ENCODE assay signal across 10 cellular contexts in genomic region chrX:152637649-152638442, GRCh38. TPM values are rescaled to one million over a fixed set of nuclear protein-coding genes. Genes with fewer than 3 reads are reported as not detected.
DNase-seq lines count a peak whose midpoint lies in the region; ATAC-seq and TF ChIP-seq lines count a peak whose summit lies in the region.
"Had no signal": no experiment of that assay in that cellular context is flagged by ENCODE, and none has a peak within 500 bp of the region (broad histone marks: within the 10 kb centered on the region; RNA-seq: fewer than 3 reads in every experiment).

Gene GABRQ, plus strand, starts transcription at chrX:152637895. Its CDS starts 308 bp downstream, at chrX:152638203.

- H3K4me1 Mint-ChIP-seq in activated T-cell treated with anti-CD3 and anti-CD28 coated beads, Interleukin-2, amount 50 U/mL, for 24 hours (ENCODE audit: low read depth), result no peaks in the 10 kb centered on the region

- no peak within 1 kb of the TSS for H2BK15ac ChIP-seq in mesenchymal stem cell (ENCODE audit: low read depth, poor library complexity, severe bottlenecking)

- no peak within 1 kb of the TSS for H4K91ac ChIP-seq in mesenchymal stem cell (ENCODE audit: low read length)

- no peak within 1 kb of the TSS for H2AFZ ChIP-seq in mesenchymal stem cell (ENCODE audit: low read depth, low read length)

- no peaks in the 10 kb centered on the region for H3K36me3 Mint-ChIP-seq in activated T-cell treated with anti-CD3 and anti-CD28 coated beads, Interleukin-2, amount 50 U/mL, for 24 hours (ENCODE audit: low read depth)

- peaks cover 65% of the 10 kb centered on the region for H3K27me3 Mint-ChIP-seq in activated T-cell treated with anti-CD3 and anti-CD28 coated beads, Interleukin-2, amount 50 U/mL, for 24 hours

- H3K79me1 ChIP-seq in mesenchymal stem cell (replicated peaks; ENCODE audit: low read length, poor library complexity, severe bottlenecking), result no peaks in the 10 kb centered on the region

- WGBS in esophagus, 2 donors, result 2 to 36% methylated on average over 40 to 64 of the region's 64 CpGs
- under 1% methylated on average over 23 of the region's 64 CpGs for WGBS in prostate gland
- under 1% methylated on average over 34 of the region's 64 CpGs for WGBS in mesenchymal stem cell

- H3K9me3 ChIP-seq in esophagus (ENCODE audit: control insufficient read depth in 2 of 2, insufficient read depth in 1 of 2, low read depth in 1 of 2, low read length in 1 of 2), result no peaks in the 10 kb centered on the region
- no peaks in the 10 kb centered on the region for H3K9me3 ChIP-seq in prostate gland
- no peaks in the 10 kb centered on the region for H3K9me3 ChIP-seq in mesenchymal stem cell (ENCODE audit: control insufficient read depth, low read length)
- H3K9me3 ChIP-seq: BLaER1 had no signal

- intact Hi-C loops in prostate gland (cut with DNase I), result loop anchor here (10.0 kb wide), 1 partner anchor 1483 kb away; no protein-coding TSS in a partner anchor

- no peak within 1 kb of the TSS for H2BK5ac ChIP-seq in mesenchymal stem cell (ENCODE audit: low read depth, low read length, poor library complexity, severe bottlenecking)

- H3K4me1 ChIP-seq in esophagus (ENCODE audit: control insufficient read depth in 2 of 2, insufficient read depth in 2 of 2, low read length in 1 of 2), result peaks cover 0 to 5% of the 10 kb centered on the region in 2 donors
- no peaks in the 10 kb centered on the region for H3K4me1 ChIP-seq in prostate gland (replicated peaks)
- no peaks in the 10 kb centered on the region for H3K4me1 ChIP-seq in mesenchymal stem cell (ENCODE audit: control insufficient read depth, insufficient read depth, low read depth, low read length)
- H3K4me1 ChIP-seq: BLaER1 had no signal

- H3K9me3 Mint-ChIP-seq in activated T-cell treated with anti-CD3 and anti-CD28 coated beads, Interleukin-2, amount 50 U/mL, for 24 hours, result no peaks in the 10 kb centered on the region

- no peak within 1 kb of the TSS for H2BK120ac ChIP-seq in mesenchymal stem cell (ENCODE audit: low read depth, low read length)

- no peaks in the 10 kb centered on the region for H3K36me3 ChIP-seq in esophagus (ENCODE audit: control insufficient read depth in 2 of 2, insufficient read depth in 2 of 2, low read length in 1 of 2)
- H3K36me3 ChIP-seq in prostate gland, result no peaks in the 10 kb centered on the region
- H3K36me3 ChIP-seq in mesenchymal stem cell (ENCODE audit: control insufficient read depth in 1 of 2, insufficient read depth in 2 of 2, low read depth in 1 of 2, low read length in 2 of 2), result no peaks in the 10 kb centered on the region
- H3K36me3 ChIP-seq: BLaER1 had no signal

- no peak within 1 kb of the TSS for H3K27ac Mint-ChIP-seq in activated T-cell treated with anti-CD3 and anti-CD28 coated beads, Interleukin-2, amount 50 U/mL, for 24 hours

- DNase-seq in activated T-cell treated with anti-CD3 and anti-CD28 coated beads for 48 hours (ENCODE audit: low read depth) (peak; percentile 21), NCI-H748 (lab: John Stamatoyannopoulos, UW; ENCODE audit: unreplicated experiment) (peak; percentile 90), prostate gland (ENCODE audit: low spot score) (peak; percentile 4), putamen (ENCODE audit: low spot score) (no peak), mesenchymal stem cell (no peak)
- DNase-seq in activated T-cell treated with anti-CD3 and anti-CD28 coated beads, Interleukin-2, amount 50 U/mL, for 24 hours, result no peak

- no peak within 1 kb of the TSS for H2BK12ac ChIP-seq in mesenchymal stem cell (ENCODE audit: low read length in 2 of 2)

- no peak within 1 kb of the TSS for H3K18ac ChIP-seq in mesenchymal stem cell (ENCODE audit: low read depth in 1 of 2, low read length in 2 of 2)

- ATAC-seq in HG02678 (IDR thresholded peaks at IDR 0.05; ENCODE audit: unreplicated experiment), result no peak
- ATAC-seq: Panc1 had no signal

- no peak within 1 kb of the TSS for H3K23ac ChIP-seq in mesenchymal stem cell (ENCODE audit: low read length in 2 of 2)

- H3K4ac ChIP-seq in mesenchymal stem cell (ENCODE audit: low read depth in 1 of 2, low read length in 2 of 2), result no peak within 1 kb of the TSS

- H3K4me3 ChIP-seq in esophagus (ENCODE audit: low read depth in 1 of 2, low read length in 2 of 2), result peak within 1 kb of the TSS; percentile 18 to 32
- H3K4me3 ChIP-seq in prostate gland, result no peak within 1 kb of the TSS
- no peak within 1 kb of the TSS for H3K4me3 ChIP-seq in mesenchymal stem cell (ENCODE audit: insufficient read depth in 1 of 2, low read depth in 1 of 2, low read length in 2 of 2)
- H3K4me3 ChIP-seq: BLaER1 had no signal

- no peak within 1 kb of the TSS for H2AK5ac ChIP-seq in mesenchymal stem cell (ENCODE audit: low read length, severe bottlenecking)

- TF ChIP-seq CTCF in prostate gland (IDR thresholded peaks at IDR 0.05), result no peak

- H4K8ac ChIP-seq in mesenchymal stem cell (ENCODE audit: low read length), result no peak within 1 kb of the TSS

- H3K9ac ChIP-seq in mesenchymal stem cell (ENCODE audit: low read length), result no peak within 1 kb of the TSS
- H3K9ac ChIP-seq: BLaER1 had no signal

- H3K4me3 Mint-ChIP-seq in activated T-cell treated with anti-CD3 and anti-CD28 coated beads, Interleukin-2, amount 50 U/mL, for 24 hours, result no peak within 1 kb of the TSS

- no peak within 1 kb of the TSS for H3K4me2 ChIP-seq in mesenchymal stem cell (ENCODE audit: low read length, poor library complexity, severe bottlenecking)
- H3K4me2 ChIP-seq: BLaER1 had no signal

- TF ChIP-seq POLR2A in prostate gland (IDR thresholded peaks at IDR 0.05), result no peak

- H3K27me3 ChIP-seq in esophagus (ENCODE audit: control insufficient read depth in 1 of 2, insufficient read depth in 2 of 2, low read length in 2 of 2), result peaks cover 7 to 10% of the 10 kb centered on the region in 2 donors
- no peaks in the 10 kb centered on the region for H3K27me3 ChIP-seq in prostate gland (replicated peaks; ENCODE audit: insufficient read depth)
- H3K27me3 ChIP-seq in mesenchymal stem cell (ENCODE audit: control insufficient read depth in 1 of 2, insufficient read depth in 1 of 2, low read length in 2 of 2), result peaks cover 20 to 75% of the 10 kb centered on the region in 2 experiments

- H3K27ac ChIP-seq in esophagus (ENCODE audit: low read depth in 2 of 2, low read length in 1 of 2), result no peak within 1 kb of the TSS
- no peak within 1 kb of the TSS for H3K27ac ChIP-seq in prostate gland
- no peak within 1 kb of the TSS for H3K27ac ChIP-seq in mesenchymal stem cell (ENCODE audit: low read length, poor library complexity, severe bottlenecking)
- H3K27ac ChIP-seq: BLaER1 had no signal

- no peak within 1 kb of the TSS for H3K14ac ChIP-seq in mesenchymal stem cell (ENCODE audit: low read length in 2 of 2)

RNA-seq across cellular contexts. Expression of gene GABRQ, which starts in this region (rescaled TPM):
- under 1 TPM; 0.28 to 0.60 TPM for polyA plus RNA-seq in esophagus
- 1 to 10 TPM in 1 of 2 donors, not detected in 1; 9.1 TPM for total RNA-seq in prostate gland
- polyA plus RNA-seq in mesenchymal stem cell (2013, experiment 1 of 2), result not detected
- not detected for polyA plus RNA-seq in mesenchymal stem cell (2013, experiment 2 of 2)

Comparison
In these comparisons a context has a peak if more than half of its experiments do, and no peak if none do; other contexts are left out.
1. DNase-seq: peak in activated T-cell treated with anti-CD3 and anti-CD28 coated beads for 48 hours (single experiment), NCI-H748 (single experiment) and prostate gland (single experiment); none in activated T-cell treated with anti-CD3 and anti-CD28 coated beads, Interleukin-2, amount 50 U/mL, for 24 hours (single experiment), putamen (single experiment) and mesenchymal stem cell (single experiment).
2. H3K4me3 ChIP-seq: peak in esophagus (2 of 2); none in prostate gland (0 of 2) and mesenchymal stem cell (0 of 2).